ENCODE assay signal across 1 cellular context in genomic region chr19:632228-633067, GRCh38.
TF ChIP-seq lines count a peak whose summit lies in the region.

No MANE protein-coding gene starts in this region.

TF ChIP-seq in GM23338, 12 proteins besides CTCF, POLR2A, EP300 and RAD21 (continued from another document):
- no peak for TF ChIP-seq REST (IDR thresholded peaks at IDR 0.05; ENCODE audit: unreplicated experiment)
